27 cellular contexts compared by ENCODE assay signal in genomic region chr12:93645702-93646101, GRCh38. TPM values are rescaled to one million over a fixed set of nuclear protein-coding genes. Genes with fewer than 3 reads are reported as not detected.
DNase-seq lines count a peak whose midpoint lies in the region; ATAC-seq, FAIRE-seq and TF ChIP-seq lines count a peak whose summit lies in the region.
"Had no signal": no experiment of that assay in that cellular context is flagged by ENCODE, and none has a peak within 500 bp of the region (broad histone marks: within the 10 kb centered on the region; RNA-seq: fewer than 3 reads in every experiment).

No MANE protein-coding gene starts in this region.

- H3K36me3 ChIP-seq in HepG2 (replicated peaks in 1 of 2; ENCODE audit: control insufficient read depth in 1 of 2, insufficient read depth in 2 of 2, low read length in 2 of 2) (no peaks in the 10 kb centered on the region), right lobe of liver (no peaks in the 10 kb centered on the region), fibroblast of lung (ENCODE audit: control insufficient read depth, insufficient read depth, low read length) (no peaks in the 10 kb centered on the region)
- H3K36me3 ChIP-seq: SJCRH30, thoracic aorta had no signal

- ATAC-seq in HepG2, result no peak
- no peak for ATAC-seq in right lobe of liver
- peak; percentile 54; the same call in 1 of the 3 replicates for ATAC-seq in SK-N-SH treated with all-trans-retinoic acid at 6 μM for 48 hours
- ATAC-seq in GM19463 (IDR thresholded peaks at IDR 0.05; ENCODE audit: unreplicated experiment), result no peak
- no peak for ATAC-seq in natural killer cell treated with Interleukin-12 subunit alpha and Interleukin-12 subunit beta and Interleukin-15 and Interleukin-18, amount 100 ng/mL, for 72 hours
- ATAC-seq in GM21367 (IDR thresholded peaks at IDR 0.05; ENCODE audit: unreplicated experiment), result no peak
- ATAC-seq: activated CD8-positive, alpha-beta T cell treated with anti-CD3 and anti-CD28 coated beads for 36 hours; foreskin keratinocyte; HCT116; naive thymus-derived CD8-positive, alpha-beta T cell had no signal

- TF ChIP-seq RAD21 in HepG2 (CRISPR knock-in tag; IDR thresholded peaks at IDR 0.05), result no peak

- POLR2A ChIA-PET in HepG2 (lab: Yijun Ruan, JAX), result no interaction called here

- CTCF ChIA-PET in HepG2 (lab: Yijun Ruan, JAX; ENCODE audit: low intra/inter-chr PET ratio, low total read pairs), result no interaction called here

- H3K9me3 ChIP-seq in HepG2 (ENCODE audit: low read length), result no peaks in the 10 kb centered on the region
- no peaks in the 10 kb centered on the region for H3K9me3 ChIP-seq in right lobe of liver
- H3K9me3 ChIP-seq in fibroblast of lung (ENCODE audit: control insufficient read depth, insufficient read depth, low read depth, low read length), result no peaks in the 10 kb centered on the region
- H3K9me3 ChIP-seq: SJCRH30, thoracic aorta had no signal

- no peaks in the 10 kb centered on the region for H3K79me2 ChIP-seq in HepG2 (ENCODE audit: insufficient read depth, low read length)
- H3K79me2 ChIP-seq in fibroblast of lung (ENCODE audit: control insufficient read depth, insufficient read depth, low read length), result no peaks in the 10 kb centered on the region

- TF ChIP-seq CTCF in HepG2 (CRISPR knock-in tag; IDR thresholded peaks at IDR 0.05) (no peak), right lobe of liver (IDR thresholded peaks at IDR 0.05) (no peak), fibroblast of lung (conservative IDR thresholded peaks at IDR 0.05 in 1 of 2, IDR thresholded peaks at IDR 0.05 in 1 of 2; ENCODE audit: low read depth in 1 of 2, low read length in 2 of 2) (no peak)

- H3K27ac Mint-ChIP-seq in natural killer cell treated with Interleukin-12 subunit alpha and Interleukin-12 subunit beta and Interleukin-15 and Interleukin-18, amount 100 ng/mL, for 72 hours, result no peak overlapping the region
- H3K27ac Mint-ChIP-seq: activated CD8-positive, alpha-beta T cell treated with anti-CD3 and anti-CD28 coated beads for 36 hours; activated naive CD4-positive, alpha-beta T cell treated with anti-CD3 and anti-CD28 coated beads, Interleukin-2, amount 50 U/mL, for 24 hours; activated T-cell treated with anti-CD3 and anti-CD28 coated beads, Interleukin-2, amount 50 U/mL, for 24 hours had no signal

- intact Hi-C loops in HepG2 (cut with micrococcal nuclease; ENCODE audit: unreplicated experiment), result no loop called here
- intact Hi-C loops in right lobe of liver (cut with DNase I), result no loop called here

- H4K20me1 ChIP-seq in HepG2 (ENCODE audit: insufficient read depth, low read length), result no peaks in the 10 kb centered on the region
- H4K20me1 ChIP-seq in fibroblast of lung (ENCODE audit: control insufficient read depth, extremely low read depth, insufficient read depth, low read length), result no peaks in the 10 kb centered on the region

- WGBS in HepG2 (ENCODE audit: low lambda C conversion rate), result 33% methylated on average over 1 of the region's 1 CpG
- 81% methylated on average over 1 of the region's 1 CpG for WGBS in right lobe of liver (ENCODE audit: insufficient coverage, low coverage, low lambda C conversion rate, missing lambda C conversion rate)

- in situ Hi-C loops in HepG2 (cut with HindIII; ENCODE audit: extremely low pct_ligation_motif_present, low pct_unique_long_range_greater_than_20kb), result no loop called here

- no peak overlapping the region for H2AFZ ChIP-seq in HepG2 (ENCODE audit: low read length)
- no peak overlapping the region for H2AFZ ChIP-seq in fibroblast of lung (ENCODE audit: low read length)

- H3K4me1 Mint-ChIP-seq in natural killer cell treated with Interleukin-12 subunit alpha and Interleukin-12 subunit beta and Interleukin-15 and Interleukin-18, amount 100 ng/mL, for 72 hours (ENCODE audit: low read depth in 2 of 2), result no peaks in the 10 kb centered on the region
- H3K4me1 Mint-ChIP-seq: activated naive CD4-positive, alpha-beta T cell treated with anti-CD3 and anti-CD28 coated beads, Interleukin-2, amount 50 U/mL, for 24 hours; naive thymus-derived CD8-positive, alpha-beta T cell had no signal

- TF ChIP-seq POLR2A in HepG2 (IDR thresholded peaks at IDR 0.05; ENCODE audit: insufficient read depth in 1 of 2, low read depth in 2 of 2, low read length in 2 of 2), result no peak
- TF ChIP-seq POLR2A in right lobe of liver (IDR thresholded peaks at IDR 0.05), result no peak

- peaks cover 0 to 2% of the 10 kb centered on the region in 2 donors for H3K27me3 Mint-ChIP-seq in natural killer cell treated with Interleukin-12 subunit alpha and Interleukin-12 subunit beta and Interleukin-15 and Interleukin-18, amount 100 ng/mL, for 72 hours
- H3K27me3 Mint-ChIP-seq: activated naive CD4-positive, alpha-beta T cell treated with anti-CD3 and anti-CD28 coated beads, Interleukin-2, amount 50 U/mL, for 24 hours had no signal

- H3K4me3 Mint-ChIP-seq in natural killer cell treated with Interleukin-12 subunit alpha and Interleukin-12 subunit beta and Interleukin-15 and Interleukin-18, amount 100 ng/mL, for 72 hours, result no peak overlapping the region
- H3K4me3 Mint-ChIP-seq: activated CD8-positive, alpha-beta T cell treated with anti-CD3 and anti-CD28 coated beads for 36 hours; activated naive CD4-positive, alpha-beta T cell treated with anti-CD3 and anti-CD28 coated beads, Interleukin-2, amount 50 U/mL, for 24 hours; activated T-cell treated with anti-CD3 and anti-CD28 coated beads, Interleukin-2, amount 50 U/mL, for 24 hours; naive thymus-derived CD8-positive, alpha-beta T cell had no signal

- no peaks in the 10 kb centered on the region for H3K36me3 Mint-ChIP-seq in natural killer cell treated with Interleukin-12 subunit alpha and Interleukin-12 subunit beta and Interleukin-15 and Interleukin-18, amount 100 ng/mL, for 72 hours
- H3K36me3 Mint-ChIP-seq: activated naive CD4-positive, alpha-beta T cell treated with anti-CD3 and anti-CD28 coated beads, Interleukin-2, amount 50 U/mL, for 24 hours; naive thymus-derived CD8-positive, alpha-beta T cell had no signal

- H3K27ac ChIP-seq in HepG2 (ENCODE audit: extremely low read length, insufficient read depth, low read length), result no peak overlapping the region
- no peak overlapping the region for H3K27ac ChIP-seq in right lobe of liver
- H3K27ac ChIP-seq in fibroblast of lung (ENCODE audit: insufficient read depth, low read length), result no peak overlapping the region
- no peak overlapping the region for H3K27ac ChIP-seq in substantia nigra (ENCODE audit: low read depth, low read length, poor library complexity, severe bottlenecking)
- H3K27ac ChIP-seq: foreskin keratinocyte, SJCRH30, skin epidermis, thoracic aorta had no signal

- H3K9me3 Mint-ChIP-seq in natural killer cell treated with Interleukin-12 subunit alpha and Interleukin-12 subunit beta and Interleukin-15 and Interleukin-18, amount 100 ng/mL, for 72 hours, result no peaks in the 10 kb centered on the region
- H3K9me3 Mint-ChIP-seq: activated CD8-positive, alpha-beta T cell treated with anti-CD3 and anti-CD28 coated beads for 36 hours; activated naive CD4-positive, alpha-beta T cell treated with anti-CD3 and anti-CD28 coated beads, Interleukin-2, amount 50 U/mL, for 24 hours; activated T-cell treated with anti-CD3 and anti-CD28 coated beads, Interleukin-2, amount 50 U/mL, for 24 hours; naive thymus-derived CD8-positive, alpha-beta T cell had no signal

- H3K27me3 ChIP-seq in HepG2 (ENCODE audit: control insufficient read depth in 1 of 2, insufficient read depth in 2 of 2, low read length in 2 of 2) (peaks cover 0 to 8% of the 10 kb centered on the region in 2 experiments; a peak in 2 of 5 replicates), right lobe of liver (no peaks in the 10 kb centered on the region), fibroblast of lung (ENCODE audit: control insufficient read depth, insufficient read depth, low read length) (no peaks in the 10 kb centered on the region)
- H3K27me3 ChIP-seq: foreskin keratinocyte, SJCRH30 had no signal

- no peak overlapping the region for H3K4me2 ChIP-seq in HepG2 (ENCODE audit: low read depth, low read length)
- H3K4me2 ChIP-seq in fibroblast of lung (ENCODE audit: extremely low read depth, insufficient read depth, low read length), result no peak overlapping the region

- DNase-seq in HepG2 (ENCODE audit: low spot score) (no peak), right lobe of liver (no peak), fibroblast of lung (ENCODE audit: low read depth in 2 of 2) (peak; percentile 59 to 69), substantia nigra (lab: John Stamatoyannopoulos, UW) (no peak)
- no peak for DNase-seq in natural killer cell treated with Interleukin-12 subunit alpha and Interleukin-12 subunit beta and Interleukin-15 and Interleukin-18, amount 100 ng/mL, for 72 hours (ENCODE audit: low spot score)
- DNase-seq: activated CD8-positive, alpha-beta T cell treated with anti-CD3 and anti-CD28 coated beads for 36 hours; activated T-cell treated with anti-CD3 and anti-CD28 coated beads, Interleukin-2, amount 50 U/mL, for 24 hours; caudate nucleus; effector CD8-positive, alpha-beta T cell; hypothalamus; Karpas-422; naive thymus-derived CD8-positive, alpha-beta T cell; NCI-H1417 treated with DMSO at 0.1 percent for 48 hours; NCI-H2171 treated with DMSO at 0.1 percent for 48 hours; NCI-H774; OCI-M1; SJCRH30; stimulated activated CD4-positive, alpha-beta T cell treated with anti-CD3 and anti-CD28 coated beads, Interleukin-4, amount 100 ng/mL, for 4 hours had no signal

- no peaks in the 10 kb centered on the region for H3K4me1 ChIP-seq in HepG2 (ENCODE audit: insufficient read depth, low read length)
- H3K4me1 ChIP-seq in right lobe of liver, result no peaks in the 10 kb centered on the region
- H3K4me1 ChIP-seq in fibroblast of lung (ENCODE audit: control insufficient read depth, extremely low read depth, insufficient read depth, low read length), result no peaks in the 10 kb centered on the region
- H3K4me1 ChIP-seq: foreskin keratinocyte, SJCRH30 had no signal

- no peak for FAIRE-seq in HepG2 (lab: Jason Lieb, UNC)
- FAIRE-seq: GM18507 had no signal

- H3K4me3 ChIP-seq in HepG2 (replicated peaks in 1 of 3; ENCODE audit: insufficient read depth in 1 of 3, low read depth in 2 of 3, low read length in 3 of 3) (no peak overlapping the region), right lobe of liver (no peak overlapping the region), fibroblast of lung (replicated peaks in 1 of 4; ENCODE audit: control extremely low read depth in 1 of 4, insufficient read depth in 1 of 4, low read depth in 3 of 4, low read length in 4 of 4) (no peak overlapping the region)
- H3K4me3 ChIP-seq: SJCRH30, skin epidermis, thoracic aorta had no signal

- H3K9ac ChIP-seq in HepG2 (ENCODE audit: insufficient read depth, low read depth, low read length) (no peak overlapping the region), fibroblast of lung (ENCODE audit: insufficient read depth, low read length) (no peak overlapping the region)

- BruUV-seq in HepG2 (replicated peaks; lab: Mats Ljungman, UMichigan), result no TSS peak

- TF ChIP-seq EP300 in HepG2 (IDR thresholded peaks at IDR 0.05; ENCODE audit: low read depth in 2 of 2, low read length in 2 of 2), result no peak
- TF ChIP-seq EP300 in HepG2 (CRISPR knock-in tag; IDR thresholded peaks at IDR 0.05; ENCODE audit: borderline replicate concordance), result no peak

RNA-seq across cellular contexts. Expression of gene CRADD, which starts 31.5 kb away (rescaled TPM):
- total RNA-seq in HepG2 (2016; rRNA removed; fragmentation: Illumina TruSeq; extraction: Trizol) (18.8 and 22.3 TPM in 2 replicates), right lobe of liver (10 to 100 TPM; 17.2 to 65.3 (median 30.8) TPM), fibroblast of lung (11.8 and 21.1 TPM in 2 replicates)
- total RNA-seq in HepG2 (2016; cell fraction: cytosol; rRNA removed; fragmentation: Illumina TruSeq; extraction: Trizol; ENCODE audit: low read depth), result 7.7 and 9.3 TPM in 2 replicates
- 15.4 and 25.4 TPM in 2 replicates for total RNA-seq in HepG2 (2016; cell fraction: insoluble cytoplasmic fraction; rRNA removed; fragmentation: Illumina TruSeq; extraction: Trizol)
- 10.0 and 11.9 TPM in 2 replicates for total RNA-seq in HepG2 (2016; cell fraction: membrane; rRNA removed; fragmentation: Illumina TruSeq; extraction: Trizol)
- 11.3 and 12.9 TPM in 2 replicates for total RNA-seq in HepG2 (2016; cell fraction: nucleus; rRNA removed; fragmentation: Illumina TruSeq; extraction: Trizol)
- polyA plus RNA-seq in HepG2 (2011; rRNA removed) (12.4 and 13.7 TPM in 2 replicates), fibroblast of lung (13.5 and 19.7 TPM in 2 replicates)
- polyA plus RNA-seq in HepG2 (2011; cell fraction: cytosol; rRNA removed), result 14.5 and 17.3 TPM in 2 replicates
- 6.3 and 6.5 TPM in 2 replicates for polyA plus RNA-seq in HepG2 (2011; cell fraction: nucleus; rRNA removed)
- 13.8 and 16.2 TPM in 2 replicates for polyA plus RNA-seq in HepG2 (2012)
- polyA plus RNA-seq in HepG2 (2016; cell fraction: cytosol; fragmentation: Illumina TruSeq; extraction: Trizol; ENCODE audit: low read depth), result 6.6 and 6.9 TPM in 2 replicates
- polyA plus RNA-seq in HepG2 (2016; cell fraction: insoluble cytoplasmic fraction; fragmentation: Illumina TruSeq; extraction: Trizol; ENCODE audit: low read depth), result 20.3 and 24.7 TPM in 2 replicates
- polyA plus RNA-seq in HepG2 (2016; cell fraction: membrane; fragmentation: Illumina TruSeq; extraction: Trizol; ENCODE audit: low read depth), result 7.1 and 10.2 TPM in 2 replicates
- polyA plus RNA-seq in HepG2 (2016; cell fraction: nucleus; fragmentation: Illumina TruSeq; extraction: Trizol; ENCODE audit: insufficient read depth, low read depth), result 8.0 and 9.4 TPM in 2 replicates
- 7.4 and 15.6 TPM in 2 replicates for polyA minus RNA-seq in HepG2 (2011; rRNA and poly(A)+ RNA removed; ENCODE audit: low replicate concordance)
- 4.2 and 6.2 TPM in 2 replicates for polyA minus RNA-seq in HepG2 (2011; cell fraction: cytosol; rRNA and poly(A)+ RNA removed)
- 18.9 and 22.4 TPM in 2 replicates for polyA minus RNA-seq in HepG2 (2011; cell fraction: nucleus; rRNA and poly(A)+ RNA removed)
- 10.5 and 12.1 TPM in 2 replicates for polyA plus RNA-seq in fibroblast of lung (2012)
- 5.7 and 13.2 TPM in 2 replicates for polyA minus RNA-seq in fibroblast of lung (ENCODE audit: low replicate concordance)
- 10 to 100 TPM; 11.9 to 12.2 TPM for total RNA-seq in natural killer cell treated with Interleukin-12 subunit alpha and Interleukin-12 subunit beta and Interleukin-15 and Interleukin-18, amount 100 ng/mL, for 72 hours

Comparison
In these comparisons a context has a peak if more than half of its experiments do, and no peak if none do; other contexts are left out.
1. DNase-seq: peak in fibroblast of lung (2 of 2); none in HepG2 (single experiment), right lobe of liver (0 of 3), natural killer cell treated with Interleukin-12 subunit alpha and Interleukin-12 subunit beta and Interleukin-15 and Interleukin-18, amount 100 ng/mL, for 72 hours (single experiment) and substantia nigra (0 of 49).